Comparison of ENCODE assay signal across 1 cellular context in the genomic region with DNA sequence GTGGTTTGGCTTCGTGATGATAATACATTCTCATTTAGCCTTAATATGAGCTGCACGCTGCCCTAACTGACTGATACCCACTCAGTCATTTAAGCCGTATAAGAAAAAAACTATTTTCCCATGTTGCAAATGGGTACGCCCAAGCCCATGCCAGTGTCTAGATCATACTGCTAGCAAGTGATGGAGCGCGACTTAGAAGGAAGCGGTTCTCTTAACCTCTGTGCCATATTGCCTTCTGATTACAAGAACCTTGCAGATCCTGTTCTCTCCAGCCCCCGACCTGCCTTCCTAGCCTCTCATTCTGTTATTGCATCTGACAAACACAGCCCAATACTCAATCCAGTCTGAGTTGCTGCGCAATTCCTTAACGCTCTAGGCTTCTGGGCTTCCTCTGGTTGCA.
TF ChIP-seq lines count a peak whose summit lies in the region.

No MANE protein-coding gene starts in this region.

TF ChIP-seq in GM12878, 131 proteins besides CTCF, POLR2A, EP300 and RAD21 (continued from another document):
- TF ChIP-seq BCL11A (IDR thresholded peaks at IDR 0.05; ENCODE audit: low read depth, low read length): no peak
- TF ChIP-seq, protein P1, sequence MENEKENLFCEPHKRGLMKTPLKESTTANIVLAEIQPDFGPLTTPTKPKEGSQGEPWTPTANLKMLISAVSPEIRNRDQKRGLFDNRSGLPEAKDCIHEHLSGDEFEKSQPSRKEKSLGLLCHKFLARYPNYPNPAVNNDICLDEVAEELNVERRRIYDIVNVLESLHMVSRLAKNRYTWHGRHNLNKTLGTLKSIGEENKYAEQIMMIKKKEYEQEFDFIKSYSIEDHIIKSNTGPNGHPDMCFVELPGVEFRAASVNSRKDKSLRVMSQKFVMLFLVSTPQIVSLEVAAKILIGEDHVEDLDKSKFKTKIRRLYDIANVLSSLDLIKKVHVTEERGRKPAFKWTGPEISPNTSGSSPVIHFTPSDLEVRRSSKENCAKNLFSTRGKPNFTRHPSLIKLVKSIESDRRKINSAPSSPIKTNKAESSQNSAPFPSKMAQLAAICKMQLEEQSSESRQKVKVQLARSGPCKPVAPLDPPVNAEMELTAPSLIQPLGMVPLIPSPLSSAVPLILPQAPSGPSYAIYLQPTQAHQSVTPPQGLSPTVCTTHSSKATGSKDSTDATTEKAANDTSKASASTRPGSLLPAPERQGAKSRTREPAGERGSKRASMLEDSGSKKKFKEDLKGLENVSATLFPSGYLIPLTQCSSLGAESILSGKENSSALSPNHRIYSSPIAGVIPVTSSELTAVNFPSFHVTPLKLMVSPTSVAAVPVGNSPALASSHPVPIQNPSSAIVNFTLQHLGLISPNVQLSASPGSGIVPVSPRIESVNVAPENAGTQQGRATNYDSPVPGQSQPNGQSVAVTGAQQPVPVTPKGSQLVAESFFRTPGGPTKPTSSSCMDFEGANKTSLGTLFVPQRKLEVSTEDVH (IDR thresholded peaks at IDR 0.05; ENCODE audit: low read depth, partially characterized antibody): no peak
- TF ChIP-seq ZSCAN29 (IDR thresholded peaks at IDR 0.05): no peak
